In the genomic region with DNA sequence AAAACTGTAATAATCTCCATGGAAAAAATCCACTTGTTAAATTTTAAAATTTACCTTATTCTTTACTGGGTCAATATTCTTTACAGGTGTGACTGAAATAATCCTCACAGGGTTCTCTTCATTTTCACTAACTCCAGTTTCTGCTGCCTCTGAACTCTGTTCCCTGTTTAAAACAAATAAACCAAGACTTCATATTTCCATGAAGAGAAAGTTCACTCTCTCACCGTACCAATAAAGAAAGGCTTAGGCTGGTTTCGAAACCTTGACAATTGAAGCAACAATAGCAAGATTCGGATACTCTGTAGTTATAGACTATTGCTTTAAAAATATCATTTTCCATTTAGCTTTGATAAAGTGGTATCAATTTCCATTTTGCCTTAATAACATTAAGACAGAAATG, we compare ENCODE assay signal across 37 cellular contexts.
"Had no signal": no experiment of that assay in that cellular context is flagged by ENCODE, and none has a peak within 500 bp of the region (broad histone marks: within the 10 kb centered on the region; RNA-seq: fewer than 3 reads in every experiment).

No MANE protein-coding gene starts in this region.

- H3K9me3 Mint-ChIP-seq: activated B cell treated with CpG ODN at 0.5 μM for 24 hours; activated CD4-positive, alpha-beta memory T cell treated with anti-CD3 and anti-CD28 coated beads, Interleukin-2, amount 10 ng/mL, durations not matched to agents 7 days and 5 days; activated CD4-positive, alpha-beta T cell treated with anti-CD3 and anti-CD28 coated beads, Interleukin-2, amount 10 ng/mL, durations not matched to agents 7 days and 5 days; activated naive CD4-positive, alpha-beta T cell treated with anti-CD3 and anti-CD28 coated beads, Interleukin-2, amount 10 ng/mL, durations not matched to agents 7 days and 5 days; activated naive CD4-positive, alpha-beta T cell treated with anti-CD3 and anti-CD28 coated beads, Interleukin-2, amount 50 U/mL, for 24 hours; activated naive CD8-positive, alpha-beta T cell treated with anti-CD3 and anti-CD28 coated beads, Interleukin-2, amount 10 ng/mL, durations not matched to agents 7 days and 5 days; activated naive CD8-positive, alpha-beta T cell treated with anti-CD3 and anti-CD28 coated beads, Interleukin-2, amount 50 U/mL, for 24 hours; activated T-cell treated with anti-CD3 and anti-CD28 coated beads, Interleukin-2, amount 50 U/mL, for 24 hours; activated T-helper 2 cell treated with anti-CD3 and anti-CD28 coated beads, Interferon-gamma antibody, Interleukin-2, Interleukin-4, amounts not matched to agents 10 μg/mL and 5 μg/mL and 100 μg/mL, durations not matched to agents 14 hours and 24 hours and 36 hours; brain; central memory CD8-positive, alpha-beta T cell; T-helper 1 cell treated with Interleukin-12 subunit alpha and Interleukin-12 subunit beta and Interleukin-4 antibody, amounts not matched to agents 30 μg/mL and 1 μg/mL, for 36 hours; T-helper 2 cell treated with Interferon-gamma antibody and Interleukin-4, amounts not matched to agents 5 μg/mL and 100 μg/mL, for 36 hours had no signal

- FAIRE-seq: bronchial epithelial cell, TTC549 had no signal

- H3K27me3 Mint-ChIP-seq: activated B cell treated with CpG ODN at 0.5 μM for 24 hours; activated CD4-positive, alpha-beta memory T cell treated with anti-CD3 and anti-CD28 coated beads, Interleukin-2, amount 10 ng/mL, durations not matched to agents 7 days and 5 days; activated CD4-positive, alpha-beta T cell treated with anti-CD3 and anti-CD28 coated beads, Interleukin-2, amount 10 ng/mL, durations not matched to agents 7 days and 5 days; activated CD8-positive, alpha-beta memory T cell treated with anti-CD3 and anti-CD28 coated beads, Interleukin-2, amount 10 ng/mL, durations not matched to agents 7 days and 5 days; activated naive CD4-positive, alpha-beta T cell treated with anti-CD3 and anti-CD28 coated beads, Interleukin-2, amount 10 ng/mL, durations not matched to agents 7 days and 5 days; activated naive CD4-positive, alpha-beta T cell treated with anti-CD3 and anti-CD28 coated beads, Interleukin-2, amount 50 U/mL, for 24 hours; activated naive CD8-positive, alpha-beta T cell; activated naive CD8-positive, alpha-beta T cell treated with anti-CD3 and anti-CD28 coated beads, Interleukin-2, amount 10 ng/mL, durations not matched to agents 7 days and 5 days; activated naive CD8-positive, alpha-beta T cell treated with anti-CD3 and anti-CD28 coated beads, Interleukin-2, amount 50 U/mL, for 24 hours; activated T-cell treated with anti-CD3 and anti-CD28 coated beads, Interleukin-2, amount 50 U/mL, for 24 hours; brain; central memory CD8-positive, alpha-beta T cell had no signal

- ATAC-seq: activated CD8-positive, alpha-beta memory T cell treated with anti-CD3 and anti-CD28 coated beads, Interleukin-2, amount 10 ng/mL, durations not matched to agents 7 days and 5 days; activated CD8-positive, alpha-beta T cell treated with anti-CD3 and anti-CD28 coated beads, Interleukin-2, amount 10 ng/mL, durations not matched to agents 7 days and 5 days; activated naive CD8-positive, alpha-beta T cell treated with anti-CD3 and anti-CD28 coated beads, Interleukin-2, amount 50 U/mL, for 24 hours had no signal

- H3K27me3 ChIP-seq: ascending aorta, cardiac muscle cell had no signal

- H3K4me1 ChIP-seq: ascending aorta had no signal

- H3K4me3 ChIP-seq: ascending aorta, cardiac muscle cell had no signal

- H3K27ac Mint-ChIP-seq: activated B cell treated with CpG ODN at 0.5 μM for 24 hours; activated CD4-positive, alpha-beta memory T cell treated with anti-CD3 and anti-CD28 coated beads, Interleukin-2, amount 10 ng/mL, durations not matched to agents 7 days and 5 days; activated CD4-positive, alpha-beta T cell treated with anti-CD3 and anti-CD28 coated beads, Interleukin-2, amount 10 ng/mL, durations not matched to agents 7 days and 5 days; activated CD8-positive, alpha-beta memory T cell treated with anti-CD3 and anti-CD28 coated beads, Interleukin-2, amount 10 ng/mL, durations not matched to agents 7 days and 5 days; activated CD8-positive, alpha-beta T cell treated with anti-CD3 and anti-CD28 coated beads, Interleukin-2, amount 10 ng/mL, durations not matched to agents 7 days and 5 days; activated naive CD4-positive, alpha-beta T cell treated with anti-CD3 and anti-CD28 coated beads, Interleukin-2, amount 10 ng/mL, durations not matched to agents 7 days and 5 days; activated naive CD4-positive, alpha-beta T cell treated with anti-CD3 and anti-CD28 coated beads, Interleukin-2, amount 50 U/mL, for 24 hours; activated naive CD8-positive, alpha-beta T cell; activated naive CD8-positive, alpha-beta T cell treated with anti-CD3 and anti-CD28 coated beads, Interleukin-2, amount 10 ng/mL, durations not matched to agents 7 days and 5 days; activated naive CD8-positive, alpha-beta T cell treated with anti-CD3 and anti-CD28 coated beads, Interleukin-2, amount 50 U/mL, for 24 hours; activated T-cell treated with anti-CD3 and anti-CD28 coated beads, Interleukin-2, amount 50 U/mL, for 24 hours; activated T-helper 2 cell treated with anti-CD3 and anti-CD28 coated beads, Interferon-gamma antibody, Interleukin-2, Interleukin-4, amounts not matched to agents 10 μg/mL and 5 μg/mL and 100 μg/mL, durations not matched to agents 14 hours and 24 hours and 36 hours; brain; T-helper 1 cell treated with Interleukin-12 subunit alpha and Interleukin-12 subunit beta and Interleukin-4 antibody, amounts not matched to agents 30 μg/mL and 1 μg/mL, for 36 hours; T-helper 2 cell treated with Interferon-gamma antibody and Interleukin-4, amounts not matched to agents 5 μg/mL and 100 μg/mL, for 36 hours had no signal

- H3K4me3 Mint-ChIP-seq: activated B cell treated with CpG ODN at 0.5 μM for 24 hours; activated CD4-positive, alpha-beta memory T cell treated with anti-CD3 and anti-CD28 coated beads, Interleukin-2, amount 10 ng/mL, durations not matched to agents 7 days and 5 days; activated CD4-positive, alpha-beta T cell treated with anti-CD3 and anti-CD28 coated beads, Interleukin-2, amount 10 ng/mL, durations not matched to agents 7 days and 5 days; activated CD8-positive, alpha-beta memory T cell treated with anti-CD3 and anti-CD28 coated beads, Interleukin-2, amount 10 ng/mL, durations not matched to agents 7 days and 5 days; activated CD8-positive, alpha-beta T cell treated with anti-CD3 and anti-CD28 coated beads, Interleukin-2, amount 10 ng/mL, durations not matched to agents 7 days and 5 days; activated naive CD4-positive, alpha-beta T cell treated with anti-CD3 and anti-CD28 coated beads, Interleukin-2, amount 10 ng/mL, durations not matched to agents 7 days and 5 days; activated naive CD4-positive, alpha-beta T cell treated with anti-CD3 and anti-CD28 coated beads, Interleukin-2, amount 50 U/mL, for 24 hours; activated naive CD8-positive, alpha-beta T cell; activated naive CD8-positive, alpha-beta T cell treated with anti-CD3 and anti-CD28 coated beads, Interleukin-2, amount 10 ng/mL, durations not matched to agents 7 days and 5 days; activated naive CD8-positive, alpha-beta T cell treated with anti-CD3 and anti-CD28 coated beads, Interleukin-2, amount 50 U/mL, for 24 hours; activated T-cell treated with anti-CD3 and anti-CD28 coated beads, Interleukin-2, amount 50 U/mL, for 24 hours; brain; central memory CD8-positive, alpha-beta T cell; T-helper 1 cell treated with Interleukin-12 subunit alpha and Interleukin-12 subunit beta and Interleukin-4 antibody, amounts not matched to agents 30 μg/mL and 1 μg/mL, for 36 hours; T-helper 2 cell treated with Interferon-gamma antibody and Interleukin-4, amounts not matched to agents 5 μg/mL and 100 μg/mL, for 36 hours had no signal

- DNase-seq: activated B cell treated with CpG ODN at 0.5 μM for 24 hours; activated CD4-positive, alpha-beta memory T cell treated with anti-CD3 and anti-CD28 coated beads, Interleukin-2, amount 10 ng/mL, durations not matched to agents 7 days and 5 days; activated CD4-positive, alpha-beta T cell treated with anti-CD3 and anti-CD28 coated beads for 48 hours; activated CD4-positive, alpha-beta T cell treated with anti-CD3 and anti-CD28 coated beads, Interleukin-2, amount 10 ng/mL, durations not matched to agents 7 days and 5 days; activated CD4-positive, alpha-beta T cell treated with anti-CD3 and anti-CD28 coated beads, Interleukin-2, amount 50 U/mL, for 48 hours; activated CD4-positive, CD25-positive, alpha-beta regulatory T cell treated with anti-CD3 and anti-CD28 coated beads, Interleukin-2, amount 50 U/mL, for 72 hours; activated CD8-positive, alpha-beta memory T cell treated with anti-CD3 and anti-CD28 coated beads for 24 hours; activated CD8-positive, alpha-beta memory T cell treated with anti-CD3 and anti-CD28 coated beads, Interleukin-2, amount 10 ng/mL, durations not matched to agents 7 days and 5 days; activated CD8-positive, alpha-beta memory T cell treated with anti-CD3 and anti-CD28 coated beads, Interleukin-2, amount 50 U/mL, for 48 hours; activated CD8-positive, alpha-beta T cell treated with anti-CD3 and anti-CD28 coated beads, Interleukin-2, amount 10 ng/mL, durations not matched to agents 7 days and 5 days; activated effector memory CD4-positive, alpha-beta T cell treated with Interleukin-2 at 50 U/mL for 16 hours; activated gamma-delta T cell; activated naive CD4-positive, alpha-beta T cell treated with anti-CD3 and anti-CD28 coated beads, Interleukin-2, amount 10 ng/mL, durations not matched to agents 7 days and 5 days; activated naive CD4-positive, alpha-beta T cell treated with Interleukin-2 at 50 U/mL for 16 hours; activated naive CD8-positive, alpha-beta T cell treated with anti-CD3 and anti-CD28 coated beads, Interleukin-2, amount 10 ng/mL, durations not matched to agents 7 days and 5 days; activated naive CD8-positive, alpha-beta T cell treated with anti-CD3 and anti-CD28 coated beads, Interleukin-2, amount 50 U/mL, for 24 hours; activated T-cell treated with anti-CD3 and anti-CD28 coated beads, Interleukin-2, amount 50 U/mL, for 24 hours; activated T-cell treated with anti-CD3 and anti-CD28 coated beads, Interleukin-2, amount 50 U/mL, for 48 hours; amygdala; anterior cingulate cortex; caudate nucleus; cerebellar nuclear complex; T-helper 1 cell; T-helper 2 cell; T-helper 9 cell had no signal

- H3K4me1 Mint-ChIP-seq: activated B cell treated with CpG ODN at 0.5 μM for 24 hours; activated CD4-positive, alpha-beta memory T cell treated with anti-CD3 and anti-CD28 coated beads, Interleukin-2, amount 10 ng/mL, durations not matched to agents 7 days and 5 days; activated CD4-positive, alpha-beta T cell treated with anti-CD3 and anti-CD28 coated beads, Interleukin-2, amount 10 ng/mL, durations not matched to agents 7 days and 5 days; activated CD8-positive, alpha-beta memory T cell treated with anti-CD3 and anti-CD28 coated beads, Interleukin-2, amount 10 ng/mL, durations not matched to agents 7 days and 5 days; activated naive CD4-positive, alpha-beta T cell treated with anti-CD3 and anti-CD28 coated beads, Interleukin-2, amount 10 ng/mL, durations not matched to agents 7 days and 5 days; activated naive CD4-positive, alpha-beta T cell treated with anti-CD3 and anti-CD28 coated beads, Interleukin-2, amount 50 U/mL, for 24 hours; activated naive CD8-positive, alpha-beta T cell treated with anti-CD3 and anti-CD28 coated beads, Interleukin-2, amount 10 ng/mL, durations not matched to agents 7 days and 5 days; activated naive CD8-positive, alpha-beta T cell treated with anti-CD3 and anti-CD28 coated beads, Interleukin-2, amount 50 U/mL, for 24 hours; brain; central memory CD8-positive, alpha-beta T cell had no signal

- H3K27ac ChIP-seq: ascending aorta, cardiac muscle cell, VCaP had no signal

- H3K9me3 ChIP-seq: ascending aorta had no signal
